ENCODE assay signal across 1 cellular context in the genomic region with DNA sequence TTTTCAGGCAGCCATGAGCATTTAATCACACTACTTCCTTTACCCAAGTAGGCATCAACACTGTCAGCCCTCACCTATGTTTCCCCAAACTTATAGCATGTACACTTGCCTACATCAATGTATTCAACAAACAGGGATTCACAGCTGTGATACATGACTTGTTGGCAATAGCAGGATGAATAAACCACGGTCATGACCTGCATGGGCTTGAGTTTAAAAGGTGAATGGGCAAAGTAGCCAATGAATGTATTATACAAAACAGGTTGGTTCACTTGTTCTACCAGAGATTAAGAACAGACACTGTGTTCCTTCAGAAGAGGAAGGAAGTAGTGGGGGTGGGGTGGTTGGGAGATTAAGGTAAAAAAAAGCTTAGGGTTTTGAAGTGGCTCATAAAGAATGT.
TF ChIP-seq lines count a peak whose summit lies in the region.

No MANE protein-coding gene starts in this region.

TF ChIP-seq in H1, 55 proteins besides CTCF, POLR2A, EP300 and RAD21 (continued from another document):
- TF ChIP-seq, protein P1, sequence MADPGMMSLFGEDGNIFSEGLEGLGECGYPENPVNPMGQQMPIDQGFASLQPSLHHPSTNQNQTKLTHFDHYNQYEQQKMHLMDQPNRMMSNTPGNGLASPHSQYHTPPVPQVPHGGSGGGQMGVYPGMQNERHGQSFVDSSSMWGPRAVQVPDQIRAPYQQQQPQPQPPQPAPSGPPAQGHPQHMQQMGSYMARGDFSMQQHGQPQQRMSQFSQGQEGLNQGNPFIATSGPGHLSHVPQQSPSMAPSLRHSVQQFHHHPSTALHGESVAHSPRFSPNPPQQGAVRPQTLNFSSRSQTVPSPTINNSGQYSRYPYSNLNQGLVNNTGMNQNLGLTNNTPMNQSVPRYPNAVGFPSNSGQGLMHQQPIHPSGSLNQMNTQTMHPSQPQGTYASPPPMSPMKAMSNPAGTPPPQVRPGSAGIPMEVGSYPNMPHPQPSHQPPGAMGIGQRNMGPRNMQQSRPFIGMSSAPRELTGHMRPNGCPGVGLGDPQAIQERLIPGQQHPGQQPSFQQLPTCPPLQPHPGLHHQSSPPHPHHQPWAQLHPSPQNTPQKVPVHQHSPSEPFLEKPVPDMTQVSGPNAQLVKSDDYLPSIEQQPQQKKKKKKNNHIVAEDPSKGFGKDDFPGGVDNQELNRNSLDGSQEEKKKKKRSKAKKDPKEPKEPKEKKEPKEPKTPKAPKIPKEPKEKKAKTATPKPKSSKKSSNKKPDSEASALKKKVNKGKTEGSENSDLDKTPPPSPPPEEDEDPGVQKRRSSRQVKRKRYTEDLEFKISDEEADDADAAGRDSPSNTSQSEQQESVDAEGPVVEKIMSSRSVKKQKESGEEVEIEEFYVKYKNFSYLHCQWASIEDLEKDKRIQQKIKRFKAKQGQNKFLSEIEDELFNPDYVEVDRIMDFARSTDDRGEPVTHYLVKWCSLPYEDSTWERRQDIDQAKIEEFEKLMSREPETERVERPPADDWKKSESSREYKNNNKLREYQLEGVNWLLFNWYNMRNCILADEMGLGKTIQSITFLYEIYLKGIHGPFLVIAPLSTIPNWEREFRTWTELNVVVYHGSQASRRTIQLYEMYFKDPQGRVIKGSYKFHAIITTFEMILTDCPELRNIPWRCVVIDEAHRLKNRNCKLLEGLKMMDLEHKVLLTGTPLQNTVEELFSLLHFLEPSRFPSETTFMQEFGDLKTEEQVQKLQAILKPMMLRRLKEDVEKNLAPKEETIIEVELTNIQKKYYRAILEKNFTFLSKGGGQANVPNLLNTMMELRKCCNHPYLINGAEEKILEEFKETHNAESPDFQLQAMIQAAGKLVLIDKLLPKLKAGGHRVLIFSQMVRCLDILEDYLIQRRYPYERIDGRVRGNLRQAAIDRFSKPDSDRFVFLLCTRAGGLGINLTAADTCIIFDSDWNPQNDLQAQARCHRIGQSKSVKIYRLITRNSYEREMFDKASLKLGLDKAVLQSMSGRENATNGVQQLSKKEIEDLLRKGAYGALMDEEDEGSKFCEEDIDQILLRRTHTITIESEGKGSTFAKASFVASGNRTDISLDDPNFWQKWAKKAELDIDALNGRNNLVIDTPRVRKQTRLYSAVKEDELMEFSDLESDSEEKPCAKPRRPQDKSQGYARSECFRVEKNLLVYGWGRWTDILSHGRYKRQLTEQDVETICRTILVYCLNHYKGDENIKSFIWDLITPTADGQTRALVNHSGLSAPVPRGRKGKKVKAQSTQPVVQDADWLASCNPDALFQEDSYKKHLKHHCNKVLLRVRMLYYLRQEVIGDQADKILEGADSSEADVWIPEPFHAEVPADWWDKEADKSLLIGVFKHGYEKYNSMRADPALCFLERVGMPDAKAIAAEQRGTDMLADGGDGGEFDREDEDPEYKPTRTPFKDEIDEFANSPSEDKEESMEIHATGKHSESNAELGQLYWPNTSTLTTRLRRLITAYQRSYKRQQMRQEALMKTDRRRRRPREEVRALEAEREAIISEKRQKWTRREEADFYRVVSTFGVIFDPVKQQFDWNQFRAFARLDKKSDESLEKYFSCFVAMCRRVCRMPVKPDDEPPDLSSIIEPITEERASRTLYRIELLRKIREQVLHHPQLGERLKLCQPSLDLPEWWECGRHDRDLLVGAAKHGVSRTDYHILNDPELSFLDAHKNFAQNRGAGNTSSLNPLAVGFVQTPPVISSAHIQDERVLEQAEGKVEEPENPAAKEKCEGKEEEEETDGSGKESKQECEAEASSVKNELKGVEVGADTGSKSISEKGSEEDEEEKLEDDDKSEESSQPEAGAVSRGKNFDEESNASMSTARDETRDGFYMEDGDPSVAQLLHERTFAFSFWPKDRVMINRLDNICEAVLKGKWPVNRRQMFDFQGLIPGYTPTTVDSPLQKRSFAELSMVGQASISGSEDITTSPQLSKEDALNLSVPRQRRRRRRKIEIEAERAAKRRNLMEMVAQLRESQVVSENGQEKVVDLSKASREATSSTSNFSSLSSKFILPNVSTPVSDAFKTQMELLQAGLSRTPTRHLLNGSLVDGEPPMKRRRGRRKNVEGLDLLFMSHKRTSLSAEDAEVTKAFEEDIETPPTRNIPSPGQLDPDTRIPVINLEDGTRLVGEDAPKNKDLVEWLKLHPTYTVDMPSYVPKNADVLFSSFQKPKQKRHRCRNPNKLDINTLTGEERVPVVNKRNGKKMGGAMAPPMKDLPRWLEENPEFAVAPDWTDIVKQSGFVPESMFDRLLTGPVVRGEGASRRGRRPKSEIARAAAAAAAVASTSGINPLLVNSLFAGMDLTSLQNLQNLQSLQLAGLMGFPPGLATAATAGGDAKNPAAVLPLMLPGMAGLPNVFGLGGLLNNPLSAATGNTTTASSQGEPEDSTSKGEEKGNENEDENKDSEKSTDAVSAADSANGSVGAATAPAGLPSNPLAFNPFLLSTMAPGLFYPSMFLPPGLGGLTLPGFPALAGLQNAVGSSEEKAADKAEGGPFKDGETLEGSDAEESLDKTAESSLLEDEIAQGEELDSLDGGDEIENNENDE (IDR thresholded peaks at IDR 0.05; ENCODE audit: insufficient replicate concordance, low read length), result no peak
